In genomic region chr2:110170102-110170501, GRCh38 we compare ENCODE assay signal across 10 cellular contexts.
"Had no signal": no experiment of that assay in that cellular context is flagged by ENCODE, and none has a peak within 500 bp of the region (broad histone marks: within the 10 kb centered on the region; RNA-seq: fewer than 3 reads in every experiment).

No MANE protein-coding gene starts in this region.

- H3K9me3 ChIP-seq: ascending aorta, colonic mucosa, upper lobe of left lung had no signal

- H3K27ac ChIP-seq: ascending aorta, colonic mucosa, parathyroid adenoma, upper lobe of left lung had no signal

- H3K9ac ChIP-seq: parathyroid adenoma had no signal

- H3K4me3 Mint-ChIP-seq: T-helper 2 cell treated with Interferon-gamma antibody and Interleukin-4, amounts not matched to agents 5 μg/mL and 100 μg/mL, for 36 hours had no signal

- H3K27me3 ChIP-seq: ascending aorta, colonic mucosa, upper lobe of left lung had no signal

- H3K36me3 ChIP-seq: ascending aorta, colonic mucosa, upper lobe of left lung had no signal

- H3K9me3 Mint-ChIP-seq: T-helper 2 cell treated with Interferon-gamma antibody and Interleukin-4, amounts not matched to agents 5 μg/mL and 100 μg/mL, for 36 hours had no signal

- H3K27ac Mint-ChIP-seq: T-helper 2 cell treated with Interferon-gamma antibody and Interleukin-4, amounts not matched to agents 5 μg/mL and 100 μg/mL, for 36 hours had no signal

- DNase-seq: activated CD4-positive, alpha-beta T cell treated with anti-CD3 and anti-CD28 coated beads, Interleukin-2, amount 50 U/mL, for 1 hour; colonic mucosa; effector CD4-positive, alpha-beta T cell; foreskin melanocyte; retina; stimulated activated naive CD4-positive, alpha-beta T cell; upper lobe of left lung had no signal

- H3K79me2 ChIP-seq: parathyroid adenoma had no signal

- H3K4me3 ChIP-seq: ascending aorta, colonic mucosa, upper lobe of left lung had no signal

- H3K4me1 ChIP-seq: ascending aorta, colonic mucosa, parathyroid adenoma, upper lobe of left lung had no signal

- H2AFZ ChIP-seq: parathyroid adenoma had no signal
